ENCODE assay signal across 8 cellular contexts in genomic region chr21:33230518-33231324, GRCh38. TPM values are rescaled to one million over a fixed set of nuclear protein-coding genes. Genes with fewer than 3 reads are reported as not detected.
DNase-seq lines count a peak whose midpoint lies in the region; ATAC-seq and TF ChIP-seq lines count a peak whose summit lies in the region.

No MANE protein-coding gene starts in this region.

- under 1% methylated on average over 31 of the region's 31 CpGs for WGBS in liver

- H3K27ac ChIP-seq in WERI-Rb-1 = peak overlapping the region; percentile 89
- H3K27ac ChIP-seq in liver (ENCODE audit: low read depth in 1 of 2, low read length in 2 of 2) = peak overlapping the region; percentile 90 to 94
- H3K27ac ChIP-seq in stomach smooth muscle (ENCODE audit: low read length) = peak overlapping the region; percentile 77

- no peaks in the 10 kb centered on the region for H3K27me3 ChIP-seq in WERI-Rb-1 (ENCODE audit: insufficient read depth, low read depth, severe bottlenecking)
- H3K27me3 ChIP-seq in liver (ENCODE audit: control insufficient read depth in 4 of 4, insufficient read depth in 4 of 4, low read length in 3 of 4) = no peaks in the 10 kb centered on the region
- H3K27me3 ChIP-seq in stomach smooth muscle (ENCODE audit: control insufficient read depth in 1 of 2, insufficient read depth in 2 of 2, low read length in 2 of 2) = no peaks in the 10 kb centered on the region

- H3K27ac Mint-ChIP-seq in IgD-negative memory B cell = peak overlapping the region; percentile 71 to 97 (median 89)

- peak overlapping the region; percentile 92 for H3K4me3 ChIP-seq in WERI-Rb-1 (ENCODE audit: low read depth, low read length)
- peak overlapping the region; percentile 83 to 99 (median 91) for H3K4me3 ChIP-seq in liver (ENCODE audit: low read depth in 1 of 3, low read length in 3 of 3)
- H3K4me3 ChIP-seq in stomach smooth muscle (ENCODE audit: low read length in 2 of 2) = peak overlapping the region; percentile 77 to 94

- peaks cover 2 to 52% (median 27%) of the 10 kb centered on the region in 4 donors for H3K4me1 ChIP-seq in liver (ENCODE audit: control insufficient read depth in 4 of 4, insufficient read depth in 4 of 4, low read length in 3 of 4)
- H3K4me1 ChIP-seq in stomach smooth muscle (ENCODE audit: control insufficient read depth, insufficient read depth, low read length) = peaks cover 13% of the 10 kb centered on the region

- DNase-seq in GF-D8 (lab: John Stamatoyannopoulos, UW) (peak; percentile 44), WERI-Rb-1 (peak; percentile 68), ecto neural progenitor cell (ENCODE audit: low spot score) (peak; percentile 77), mucosa of gallbladder (ENCODE audit: low spot score) (no peak)

- no peak for TF ChIP-seq RAD21 in liver (IDR thresholded peaks at IDR 0.05)

- peaks cover 15% of the 10 kb centered on the region; the same call in 1 of the 2 replicates for H3K36me3 ChIP-seq in WERI-Rb-1
- peaks cover 0 to 2% (median 0%) of the 10 kb centered on the region in 4 donors for H3K36me3 ChIP-seq in liver (ENCODE audit: control insufficient read depth in 4 of 4, insufficient read depth in 3 of 4, low read depth in 1 of 4, low read length in 3 of 4)
- H3K36me3 ChIP-seq in stomach smooth muscle (ENCODE audit: control insufficient read depth in 2 of 2, insufficient read depth in 2 of 2, low read length in 2 of 2) = no peaks in the 10 kb centered on the region

- no peaks in the 10 kb centered on the region for H3K9me3 Mint-ChIP-seq in IgD-negative memory B cell

- peaks cover 33 to 39% (median 33%) of the 10 kb centered on the region in 3 donors for H3K4me1 Mint-ChIP-seq in IgD-negative memory B cell

- peaks cover 3% of the 10 kb centered on the region for H3K27me3 Mint-ChIP-seq in IgD-negative memory B cell

- H3K36me3 Mint-ChIP-seq in IgD-negative memory B cell = peaks cover 9% of the 10 kb centered on the region

- H3K9ac ChIP-seq in liver (ENCODE audit: low read depth in 1 of 2, low read length in 2 of 2) (peak overlapping the region; percentile 77 to 96), stomach smooth muscle (ENCODE audit: low read length in 2 of 2) (peak overlapping the region; percentile 80 to 84)

- H3K4me3 Mint-ChIP-seq in IgD-negative memory B cell = peak overlapping the region; percentile 90 to 98 (median 94)

- peak; percentile 20 for ATAC-seq in GM21526 (IDR thresholded peaks at IDR 0.05; ENCODE audit: low FRiP score, unreplicated experiment)

- H3K9me3 ChIP-seq in WERI-Rb-1 (ENCODE audit: severe bottlenecking) (peaks cover 3% of the 10 kb centered on the region), liver (ENCODE audit: control insufficient read depth in 4 of 4, low read length in 3 of 4) (no peaks in the 10 kb centered on the region), stomach smooth muscle (ENCODE audit: control insufficient read depth in 2 of 2, low read length in 2 of 2) (no peaks in the 10 kb centered on the region)

- TF ChIP-seq CTCF in WERI-Rb-1 (IDR thresholded peaks at IDR 0.05; ENCODE audit: low read depth, low read length) (0 out of 2 replicates have a peak, but pooled peaks have one; percentile 12), liver (IDR thresholded peaks at IDR 0.05; ENCODE audit: low read depth, low read length, missing input control) (no peak)

TF ChIP-seq in liver, 16 proteins besides CTCF, POLR2A, EP300 and RAD21:
- TF ChIP-seq TAF1 (conservative IDR thresholded peaks at IDR 0.05) (peak; percentile 35), REST (IDR thresholded peaks at IDR 0.05) (no peak), HNF4A (conservative IDR thresholded peaks at IDR 0.05) (peak; percentile 25 to 26)

RNA-seq across cellular contexts. Expression of gene IFNAR2, which starts 1.0 kb away (rescaled TPM):
- polyA plus RNA-seq in IgD-negative memory B cell (57.2 TPM), liver (10 to 100 TPM; 12.6 to 13.6 TPM)
- total RNA-seq in liver (10 to 100 TPM; 15.6 to 17.0 TPM), mucosa of gallbladder (31.5 TPM)

RNA-seq across cellular contexts. Expression of gene IL10RB, which starts 35.4 kb away (rescaled TPM):
- 56.6 TPM for polyA plus RNA-seq in IgD-negative memory B cell
- total RNA-seq in liver = 10 to 100 TPM; 19.2 to 22.1 TPM
- polyA plus RNA-seq in liver = 10 to 100 TPM; 16.1 to 18.5 TPM
- total RNA-seq in mucosa of gallbladder = 31.2 TPM
